ENCODE assay signal across 20 cellular contexts in the genomic region with DNA sequence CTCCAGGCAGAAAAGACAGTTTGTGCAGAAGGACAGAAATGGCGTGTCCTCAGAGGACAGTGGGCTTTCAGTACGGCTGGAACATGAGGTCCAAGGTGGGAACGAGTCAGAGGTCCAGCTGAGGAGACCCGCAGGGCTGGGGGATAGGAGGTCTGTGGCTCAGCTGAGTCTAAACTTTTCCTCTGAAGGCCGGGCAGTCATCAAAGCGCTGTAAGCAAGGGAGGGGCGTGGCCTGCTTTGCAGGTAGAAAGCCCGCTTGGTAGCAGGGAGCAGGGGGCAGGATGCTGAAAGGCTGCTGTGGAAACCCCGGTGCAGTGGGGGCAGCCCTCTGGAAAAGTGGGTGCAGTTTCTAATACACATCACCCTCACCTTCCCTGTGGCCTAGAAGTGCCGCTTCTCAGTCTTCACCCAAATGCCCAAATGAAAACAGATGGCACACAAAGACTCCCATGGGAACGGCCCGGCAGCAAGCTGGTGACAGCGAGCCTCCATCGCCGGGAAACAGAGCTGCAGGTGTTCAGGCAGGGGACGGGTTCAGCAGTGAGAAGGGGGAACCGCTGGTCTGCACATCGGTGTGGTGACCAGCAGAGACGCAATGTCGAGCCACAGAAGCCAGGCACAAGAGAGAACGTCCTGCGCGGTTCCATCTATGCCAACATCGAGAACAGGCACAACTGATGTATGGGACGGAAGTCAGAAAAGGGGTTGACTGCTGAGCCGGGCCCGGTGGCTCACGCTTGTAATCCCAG. TPM values are rescaled to one million over a fixed set of nuclear protein-coding genes. Genes with fewer than 3 reads are reported as not detected.
DNase-seq lines count a peak whose midpoint lies in the region; ATAC-seq and TF ChIP-seq lines count a peak whose summit lies in the region.
"Had no signal": no experiment of that assay in that cellular context is flagged by ENCODE, and none has a peak within 500 bp of the region (broad histone marks: within the 10 kb centered on the region; RNA-seq: fewer than 3 reads in every experiment).

No MANE protein-coding gene starts in this region.

- no peaks in the 10 kb centered on the region for H3K9me2 ChIP-seq in MM.1S (replicated peaks; ENCODE audit: insufficient read depth, low read length)

- peaks cover 3% of the 10 kb centered on the region for H3K36me3 Mint-ChIP-seq in neural crest cell (ENCODE audit: low read depth)
- H3K36me3 Mint-ChIP-seq: activated CD4-positive, alpha-beta memory T cell treated with anti-CD3 and anti-CD28 coated beads for 36 hours had no signal

- H3K4me1 ChIP-seq in IMR-90 (ENCODE audit: control insufficient read depth, insufficient read depth, low read length) (no peaks in the 10 kb centered on the region), MM.1S (ENCODE audit: low read length) (no peaks in the 10 kb centered on the region)
- H3K4me1 ChIP-seq: upper lobe of right lung had no signal

- H2AFZ ChIP-seq in IMR-90 (replicated peaks; ENCODE audit: low read length, poor library complexity): no peak overlapping the region
- no peak overlapping the region for H2AFZ ChIP-seq in MM.1S (ENCODE audit: low read length)

- H3K27ac ChIP-seq in IMR-90 (ENCODE audit: insufficient read depth, low read length): no peak overlapping the region
- no peak overlapping the region for H3K27ac ChIP-seq in MM.1S (ENCODE audit: low read length)
- H3K27ac ChIP-seq: stomach, upper lobe of right lung had no signal

- H3K36me3 ChIP-seq in IMR-90 (ENCODE audit: control insufficient read depth, insufficient read depth, low read length): no peaks in the 10 kb centered on the region
- no peaks in the 10 kb centered on the region for H3K36me3 ChIP-seq in MM.1S (replicated peaks; ENCODE audit: insufficient read depth, low read length)
- H3K36me3 ChIP-seq: MG63, upper lobe of right lung had no signal

- H2BK120ac ChIP-seq in IMR-90 (ENCODE audit: low read depth, low read length): no peak overlapping the region

- H3K9ac ChIP-seq in IMR-90 (ENCODE audit: low read depth, low read length) (no peak overlapping the region), MM.1S (ENCODE audit: low read length) (no peak overlapping the region)

- POLR2A ChIA-PET in IMR-90 (lab: Charles Lee; ENCODE audit: unreplicated experiment): no interaction called here

- no peaks in the 10 kb centered on the region for H3K79me1 ChIP-seq in IMR-90 (ENCODE audit: low read depth in 1 of 2, low read length in 2 of 2)

- no peak overlapping the region for H4K91ac ChIP-seq in IMR-90 (ENCODE audit: insufficient read depth, low read depth, low read length)

- no peak overlapping the region for H2AK5ac ChIP-seq in IMR-90 (ENCODE audit: low read depth, low read length)

- no peak overlapping the region for H4K8ac ChIP-seq in IMR-90 (ENCODE audit: low read depth in 2 of 2, low read length in 2 of 2)

- no peak overlapping the region for H2BK15ac ChIP-seq in IMR-90 (ENCODE audit: low read depth, low read length)

- no peak overlapping the region for H3K56ac ChIP-seq in IMR-90 (ENCODE audit: extremely low read depth, insufficient read depth, low read length)

- DNase-seq in DMS153 treated with DMSO at 0.1 percent for 48 hours (lab: John Stamatoyannopoulos, UW; ENCODE audit: unreplicated experiment) (peak; percentile 36), IMR-90 (no peak), NCI-H526 (lab: John Stamatoyannopoulos, UW) (peak; percentile 28 to 80), neural crest cell (ENCODE audit: low read depth, low spot score) (no peak), MM.1S (no peak)
- no peak for DNase-seq in activated CD4-positive, alpha-beta T cell treated with anti-CD3 and anti-CD28 coated beads, Interleukin-2, amount 50 U/mL, for 48 hours
- DNase-seq in activated CD4-positive, alpha-beta T cell treated with anti-CD3 and anti-CD28 coated beads for 1 hour: no peak
- DNase-seq: activated CD4-positive, alpha-beta memory T cell treated with anti-CD3 and anti-CD28 coated beads for 36 hours; central memory CD4-positive, alpha-beta T cell; MG63; NCI-H2081 treated with DMSO at 0.1 percent for 48 hours; posterior cingulate gyrus; stimulated activated CD4-positive, alpha-beta T cell treated with anti-CD3 and anti-CD28 coated beads, Interleukin-2, amount 100 ng/mL, for 48 hours; stomach; upper lobe of right lung had no signal

- H3K4me3 ChIP-seq in IMR-90 (ENCODE audit: insufficient read depth, low read depth, low read length) (no peak overlapping the region), MM.1S (ENCODE audit: low read length) (no peak overlapping the region)
- H3K4me3 ChIP-seq: MG63, stomach, upper lobe of right lung had no signal

- H3K79me2 ChIP-seq in MM.1S (ENCODE audit: low read length): no peaks in the 10 kb centered on the region

- 77% methylated on average over 20 of the region's 28 CpGs; no CpG with 5 or more reads in 1 of the 2 experiments for whole genome bisulfite sequencing in IMR-90 (ENCODE audit: extremely low coverage in 2 of 2, insufficient read length in 1 of 2), 2 experiments

- H4K20me1 ChIP-seq in IMR-90 (ENCODE audit: insufficient read depth, low read length) (no peaks in the 10 kb centered on the region), MM.1S (ENCODE audit: insufficient read depth, low read length) (no peaks in the 10 kb centered on the region)

- H3K14ac ChIP-seq in IMR-90 (replicated peaks; ENCODE audit: low read depth, low read length): no peak overlapping the region

- CTCF ChIA-PET in IMR-90 (lab: Yijun Ruan, JAX): no interaction called here

- H3F3A ChIP-seq in MM.1S (ENCODE audit: insufficient read depth, low read length): no peaks in the 10 kb centered on the region

- in situ Hi-C loops in IMR-90 (cut with MboI; ENCODE audit: low sequenced_read_pairs): no loop called here

- peak overlapping the region; percentile 37 for H2AK9ac ChIP-seq in IMR-90 (replicated peaks; ENCODE audit: low read depth, low read length, poor library complexity)

- H3K18ac ChIP-seq in IMR-90 (ENCODE audit: low read depth, low read length): no peak overlapping the region

- no peak overlapping the region for H3K23ac ChIP-seq in IMR-90 (ENCODE audit: low read depth, low read length)

- no peak for TF ChIP-seq CTCF in IMR-90 (conservative IDR thresholded peaks at IDR 0.05; ENCODE audit: low read depth, low read length)
- no peak for TF ChIP-seq CTCF in neural crest cell (conservative IDR thresholded peaks at IDR 0.05)
- no peak for TF ChIP-seq CTCF in MM.1S (IDR thresholded peaks at IDR 0.05; ENCODE audit: low read length)

- no peak overlapping the region for H3K4me3 Mint-ChIP-seq in neural crest cell
- H3K4me3 Mint-ChIP-seq: activated CD4-positive, alpha-beta memory T cell treated with anti-CD3 and anti-CD28 coated beads for 36 hours; IgD-negative memory B cell; memory B cell had no signal

- no TSS peak for BruUV-seq in IMR-90 (replicated peaks; lab: Mats Ljungman, UMichigan)

- peak overlapping the region; percentile 91 for H3K27ac Mint-ChIP-seq in neural crest cell (ENCODE audit: unreplicated experiment)
- H3K27ac Mint-ChIP-seq: activated CD4-positive, alpha-beta memory T cell treated with anti-CD3 and anti-CD28 coated beads for 36 hours; memory B cell had no signal

- H3K4me1 Mint-ChIP-seq in neural crest cell: peaks cover 26% of the 10 kb centered on the region

- dilution Hi-C loops in IMR-90 (cut with HindIII; ENCODE audit: low sequenced_read_pairs, unreplicated experiment): no loop called here

- no peak for TF ChIP-seq RAD21 in IMR-90 (IDR thresholded peaks at IDR 0.05; ENCODE audit: low read length)

- no peak overlapping the region for H2BK20ac ChIP-seq in IMR-90 (ENCODE audit: low read depth, low read length)

- H2BK5ac ChIP-seq in IMR-90 (ENCODE audit: low read depth, low read length, poor library complexity, severe bottlenecking): no peak overlapping the region

- no peak overlapping the region for H4K5ac ChIP-seq in IMR-90 (ENCODE audit: low read depth, low read length)

- H3K9me3 ChIP-seq in IMR-90 (ENCODE audit: control insufficient read depth, insufficient read depth, low read length): no peaks in the 10 kb centered on the region
- H3K9me3 ChIP-seq in MM.1S (replicated peaks; ENCODE audit: insufficient read depth, low read length): no peaks in the 10 kb centered on the region
- H3K9me3 ChIP-seq: MG63, stomach, upper lobe of right lung had no signal

- TF ChIP-seq POLR2A in IMR-90 (IDR thresholded peaks at IDR 0.05; ENCODE audit: low read depth, low read length): no peak

- intact Hi-C loops in IMR-90 (cut with micrococcal nuclease): no loop called here

- H3K27me3 ChIP-seq in IMR-90 (ENCODE audit: control insufficient read depth, insufficient read depth, low read length) (no peaks in the 10 kb centered on the region), MM.1S (replicated peaks; ENCODE audit: insufficient read depth, low read length) (no peaks in the 10 kb centered on the region; the same call in none of the 2 replicates)
- H3K27me3 ChIP-seq: MG63, stomach, upper lobe of right lung had no signal

- H3K27me3 Mint-ChIP-seq in neural crest cell (ENCODE audit: low read depth): no peaks in the 10 kb centered on the region
- H3K27me3 Mint-ChIP-seq: activated CD4-positive, alpha-beta memory T cell treated with anti-CD3 and anti-CD28 coated beads for 36 hours had no signal

- no peak overlapping the region for H3K4ac ChIP-seq in IMR-90 (ENCODE audit: low read depth, low read length)

- ATAC-seq in IMR-90 (ENCODE audit: low read depth): no peak
- ATAC-seq: esophagus mucosa, upper lobe of right lung had no signal

- H3K9me3 Mint-ChIP-seq in neural crest cell: no peaks in the 10 kb centered on the region
- H3K9me3 Mint-ChIP-seq: activated CD4-positive, alpha-beta memory T cell treated with anti-CD3 and anti-CD28 coated beads for 36 hours; memory B cell had no signal

- H3K4me2 ChIP-seq in IMR-90 (ENCODE audit: low read depth, low read length) (no peak overlapping the region), MM.1S (ENCODE audit: low read depth, low read length) (no peak overlapping the region)

- H3K9me1 ChIP-seq in IMR-90 (ENCODE audit: insufficient read depth, low read length): no peaks in the 10 kb centered on the region; the same call in 1 of the 2 replicates

TF ChIP-seq in IMR-90, 13 proteins besides CTCF, POLR2A, EP300 and RAD21 (continues in another document):
- no peak for TF ChIP-seq NFE2L2 (IDR thresholded peaks at IDR 0.05; ENCODE audit: low read depth, low read length)

RNA-seq across cellular contexts. Expression of a gene that starts 12.2 kb away (rescaled TPM):
- total RNA-seq in IMR-90 (2012; rRNA removed) (0.83 and 0.90 TPM in 2 replicates), neural crest cell (2.4 and 3.0 TPM in 2 replicates)
- 6.4 and 7.4 TPM in 2 replicates for polyA plus RNA-seq in IMR-90 (2012; rRNA removed)
- 3.1 and 4.1 TPM in 2 replicates for polyA plus RNA-seq in IMR-90 (2012; cell fraction: cytosol; rRNA removed)
- polyA plus RNA-seq in IMR-90 (2012; cell fraction: nucleus; rRNA removed; ENCODE audit: low replicate concordance): 4.1 and 9.2 TPM in 2 replicates

RNA-seq across cellular contexts. Expression of a gene that starts 27.2 kb away (rescaled TPM):
- total RNA-seq in IMR-90 (2012; rRNA removed): under 0.01 TPM in 1 of 2 replicates, not detected in the other
- 0.26 and 0.27 TPM in 2 replicates for polyA plus RNA-seq in IMR-90 (2012; rRNA removed)
- 0.25 and 0.44 TPM in 2 replicates for polyA plus RNA-seq in IMR-90 (2012; cell fraction: cytosol; rRNA removed)
- polyA plus RNA-seq in IMR-90 (2012; cell fraction: nucleus; rRNA removed; ENCODE audit: low replicate concordance): 0.65 and 1.1 TPM in 2 replicates
- total RNA-seq in neural crest cell: 16.2 and 19.6 TPM in 2 replicates
- total RNA-seq: activated CD4-positive, alpha-beta memory T cell treated with anti-CD3 and anti-CD28 coated beads for 36 hours; esophagus mucosa; skeletal muscle tissue; T-helper 1 cell treated with Interleukin-12 subunit alpha and Interleukin-12 subunit beta and Interleukin-4 antibody, amounts not matched to agents 30 ng/mL and 1 ng/mL, for 36 hours; upper lobe of right lung had no signal
- polyA plus RNA-seq: IgD-negative memory B cell had no signal

RNA-seq across cellular contexts. Expression of a gene that starts 41.9 kb away (rescaled TPM):
- 1.9 and 2.7 TPM in 2 replicates for total RNA-seq in IMR-90 (2012; rRNA removed)
- polyA plus RNA-seq in IMR-90 (2012; rRNA removed): 1.9 TPM in 2 replicates
- 1.3 and 1.5 TPM in 2 replicates for polyA plus RNA-seq in IMR-90 (2012; cell fraction: cytosol; rRNA removed)
- polyA plus RNA-seq in IMR-90 (2012; cell fraction: nucleus; rRNA removed; ENCODE audit: low replicate concordance): 4.7 and 4.8 TPM in 2 replicates
- total RNA-seq in neural crest cell: 5.2 and 5.5 TPM in 2 replicates

Comparison
In these comparisons a context has a peak if more than half of its experiments do, and no peak if none do; other contexts are left out.
1. DNase-seq: peak in DMS153 treated with DMSO at 0.1 percent for 48 hours (single experiment) and NCI-H526 (2 of 2); none in IMR-90 (single experiment), neural crest cell (single experiment), activated CD4-positive, alpha-beta T cell treated with anti-CD3 and anti-CD28 coated beads, Interleukin-2, amount 50 U/mL, for 48 hours (0 of 2), activated CD4-positive, alpha-beta T cell treated with anti-CD3 and anti-CD28 coated beads for 1 hour (single experiment) and MM.1S (single experiment).
2. RNA of a gene that starts 27.2 kb away (total RNA-seq): 16.2 to 19.6 TPM in neural crest cell; under 0.01 TPM in IMR-90; every median in the first group is over 10 times any median in the second.